ENCODE assay signal across 26 cellular contexts in the genomic region with DNA sequence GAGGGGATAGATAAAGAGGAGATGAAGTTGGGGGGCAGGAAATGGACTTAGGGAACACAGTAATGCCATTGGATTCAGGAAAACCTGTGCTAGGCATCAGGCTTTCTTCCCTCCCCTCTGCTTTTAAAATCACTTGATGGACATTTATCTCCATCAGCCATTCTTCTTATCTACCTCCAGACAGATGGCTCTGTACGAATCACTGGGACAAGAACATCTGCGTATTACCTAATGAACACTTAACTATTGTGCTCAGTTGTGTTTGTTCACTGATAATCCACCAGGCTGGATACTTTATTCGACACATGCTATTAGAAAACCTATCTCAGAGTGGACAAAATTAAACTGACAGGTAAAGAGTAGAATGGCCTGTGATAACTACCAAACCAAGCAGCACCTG.
"Had no signal": no experiment of that assay in that cellular context is flagged by ENCODE, and none has a peak within 500 bp of the region (broad histone marks: within the 10 kb centered on the region; RNA-seq: fewer than 3 reads in every experiment).

No MANE protein-coding gene starts in this region.

- DNase-seq: activated CD4-positive, alpha-beta T cell treated with anti-CD3 and anti-CD28 coated beads, Interleukin-2, amount 10 ng/mL, durations not matched to agents 24 days and 14 days; activated CD4-positive, CD25-positive, alpha-beta regulatory T cell; activated CD8-positive, alpha-beta memory T cell treated with anti-CD3 and anti-CD28 coated beads, Interleukin-2, amount 50 U/mL, for 4 hours; activated CD8-positive, alpha-beta T cell treated with anti-CD3 and anti-CD28 coated beads, Interleukin-2, amount 10 ng/mL, durations not matched to agents 7 days and 5 days; activated gamma-delta T cell; activated T-cell treated with anti-CD3 and anti-CD28 coated beads, Interleukin-2, amount 50 U/mL, for 48 hours; amygdala; body of pancreas; central memory CD4-positive, alpha-beta T cell; cortex of kidney; effector CD8-positive, alpha-beta T cell; foreskin fibroblast; hypothalamus; kidney; left ventricle myocardium superior; mucosa of descending colon; naive thymus-derived CD4-positive, alpha-beta T cell; stimulated activated CD4-positive, alpha-beta T cell treated with anti-CD3 and anti-CD28 coated beads, Interleukin-4, amount 100 ng/mL, for 4 hours; stimulated activated CD8-positive, alpha-beta memory T cell treated with anti-CD3 and anti-CD28 coated beads, Interleukin-4, amount 100 ng/mL, for 48 hours; stimulated activated naive CD8-positive, alpha-beta T cell treated with anti-CD3 and anti-CD28 coated beads, Interleukin-15, Interleukin-2, amounts not matched to agents 100 U/mL and 50 U/mL, for 24 hours had no signal

- H3K9me3 ChIP-seq: body of pancreas, mucosa of descending colon, neutrophil had no signal

- ATAC-seq: activated CD8-positive, alpha-beta T cell treated with anti-CD3 and anti-CD28 coated beads, Interleukin-2, amount 10 ng/mL, durations not matched to agents 7 days and 5 days; activated naive CD4-positive, alpha-beta T cell treated with anti-CD3 and anti-CD28 coated beads, Interleukin-2, amount 50 U/mL, for 72 hours; body of pancreas; left ventricle myocardium superior; mucosa of descending colon; naive thymus-derived CD4-positive, alpha-beta T cell; stimulated activated naive CD8-positive, alpha-beta T cell treated with anti-CD3 and anti-CD28 coated beads, Interleukin-15, Interleukin-2, amounts not matched to agents 100 U/mL and 50 U/mL, for 24 hours had no signal

- H3K27ac Mint-ChIP-seq: activated CD4-positive, alpha-beta T cell treated with anti-CD3 and anti-CD28 coated beads, Interleukin-2, amount 10 ng/mL, durations not matched to agents 24 days and 14 days; activated CD8-positive, alpha-beta T cell treated with anti-CD3 and anti-CD28 coated beads, Interleukin-2, amount 10 ng/mL, durations not matched to agents 7 days and 5 days; memory B cell; T-helper 2 cell treated with Interferon-gamma antibody and Interleukin-4, amounts not matched to agents 5 μg/mL and 100 μg/mL, for 36 hours had no signal

- H3K4me3 ChIP-seq: body of pancreas, mucosa of descending colon, skin epidermis had no signal

- H3K27me3 Mint-ChIP-seq: activated CD4-positive, alpha-beta T cell treated with anti-CD3 and anti-CD28 coated beads, Interleukin-2, amount 10 ng/mL, durations not matched to agents 24 days and 14 days; memory B cell; naive thymus-derived CD4-positive, alpha-beta T cell had no signal

- H3K27me3 ChIP-seq: body of pancreas, neutrophil had no signal

- H3K4me1 Mint-ChIP-seq: activated CD4-positive, alpha-beta T cell treated with anti-CD3 and anti-CD28 coated beads, Interleukin-2, amount 10 ng/mL, durations not matched to agents 24 days and 14 days; memory B cell; naive thymus-derived CD4-positive, alpha-beta T cell had no signal

- H3K27ac ChIP-seq: body of pancreas, neutrophil, parathyroid adenoma, skin epidermis had no signal

- H3K9me3 Mint-ChIP-seq: activated CD4-positive, alpha-beta T cell treated with anti-CD3 and anti-CD28 coated beads, Interleukin-2, amount 10 ng/mL, durations not matched to agents 24 days and 14 days; activated naive CD4-positive, alpha-beta T cell treated with anti-CD3 and anti-CD28 coated beads, Interleukin-2, amount 50 U/mL, for 72 hours; memory B cell; T-helper 2 cell treated with Interferon-gamma antibody and Interleukin-4, amounts not matched to agents 5 μg/mL and 100 μg/mL, for 36 hours had no signal

- H3K4me3 Mint-ChIP-seq: activated CD4-positive, alpha-beta T cell treated with anti-CD3 and anti-CD28 coated beads, Interleukin-2, amount 10 ng/mL, durations not matched to agents 24 days and 14 days; activated CD8-positive, alpha-beta T cell treated with anti-CD3 and anti-CD28 coated beads, Interleukin-2, amount 10 ng/mL, durations not matched to agents 7 days and 5 days; memory B cell; naive thymus-derived CD4-positive, alpha-beta T cell; T-helper 2 cell treated with Interferon-gamma antibody and Interleukin-4, amounts not matched to agents 5 μg/mL and 100 μg/mL, for 36 hours had no signal
